Comparison of ENCODE assay signal across 1 cellular context in the genomic region with DNA sequence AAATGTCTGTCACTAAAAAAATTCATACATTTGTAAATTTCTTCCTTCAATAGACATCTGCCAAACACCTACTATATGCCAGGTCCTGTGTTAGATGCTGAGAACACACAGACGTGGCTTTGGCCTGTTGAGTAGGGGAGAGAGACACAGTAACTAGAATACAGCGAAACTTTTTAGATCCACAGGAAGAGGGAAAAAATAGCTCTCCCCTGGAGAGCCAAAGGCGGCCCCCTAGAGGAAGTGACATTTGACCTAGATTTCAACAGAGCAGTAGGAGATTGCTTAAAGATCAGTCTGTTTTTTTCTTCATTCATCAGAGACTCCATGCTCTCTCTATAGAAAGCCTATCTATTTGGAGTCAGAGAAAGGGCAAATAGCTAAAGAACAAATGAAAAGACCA.
TF ChIP-seq lines count a peak whose summit lies in the region.

No MANE protein-coding gene starts in this region.

TF ChIP-seq in GM23338, 12 proteins besides CTCF, POLR2A, EP300 and RAD21 (continued from another document):
- TF ChIP-seq, protein P1, sequence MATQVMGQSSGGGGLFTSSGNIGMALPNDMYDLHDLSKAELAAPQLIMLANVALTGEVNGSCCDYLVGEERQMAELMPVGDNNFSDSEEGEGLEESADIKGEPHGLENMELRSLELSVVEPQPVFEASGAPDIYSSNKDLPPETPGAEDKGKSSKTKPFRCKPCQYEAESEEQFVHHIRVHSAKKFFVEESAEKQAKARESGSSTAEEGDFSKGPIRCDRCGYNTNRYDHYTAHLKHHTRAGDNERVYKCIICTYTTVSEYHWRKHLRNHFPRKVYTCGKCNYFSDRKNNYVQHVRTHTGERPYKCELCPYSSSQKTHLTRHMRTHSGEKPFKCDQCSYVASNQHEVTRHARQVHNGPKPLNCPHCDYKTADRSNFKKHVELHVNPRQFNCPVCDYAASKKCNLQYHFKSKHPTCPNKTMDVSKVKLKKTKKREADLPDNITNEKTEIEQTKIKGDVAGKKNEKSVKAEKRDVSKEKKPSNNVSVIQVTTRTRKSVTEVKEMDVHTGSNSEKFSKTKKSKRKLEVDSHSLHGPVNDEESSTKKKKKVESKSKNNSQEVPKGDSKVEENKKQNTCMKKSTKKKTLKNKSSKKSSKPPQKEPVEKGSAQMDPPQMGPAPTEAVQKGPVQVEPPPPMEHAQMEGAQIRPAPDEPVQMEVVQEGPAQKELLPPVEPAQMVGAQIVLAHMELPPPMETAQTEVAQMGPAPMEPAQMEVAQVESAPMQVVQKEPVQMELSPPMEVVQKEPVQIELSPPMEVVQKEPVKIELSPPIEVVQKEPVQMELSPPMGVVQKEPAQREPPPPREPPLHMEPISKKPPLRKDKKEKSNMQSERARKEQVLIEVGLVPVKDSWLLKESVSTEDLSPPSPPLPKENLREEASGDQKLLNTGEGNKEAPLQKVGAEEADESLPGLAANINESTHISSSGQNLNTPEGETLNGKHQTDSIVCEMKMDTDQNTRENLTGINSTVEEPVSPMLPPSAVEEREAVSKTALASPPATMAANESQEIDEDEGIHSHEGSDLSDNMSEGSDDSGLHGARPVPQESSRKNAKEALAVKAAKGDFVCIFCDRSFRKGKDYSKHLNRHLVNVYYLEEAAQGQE (IDR thresholded peaks at IDR 0.05; ENCODE audit: unreplicated experiment): no peak
- TF ChIP-seq JUNB (IDR thresholded peaks at IDR 0.05; ENCODE audit: unreplicated experiment) (no peak), EZH2 (IDR thresholded peaks at IDR 0.05; ENCODE audit: low read depth, unreplicated experiment) (no peak), STAT1 (IDR thresholded peaks at IDR 0.05; ENCODE audit: unreplicated experiment) (no peak), CREB1 (CRISPR knock-in tag; IDR thresholded peaks at IDR 0.05; ENCODE audit: low read depth) (no peak), POLR2AphosphoS5 (IDR thresholded peaks at IDR 0.05; ENCODE audit: low read depth) (no peak), ZNF114 (CRISPR knock-in tag; IDR thresholded peaks at IDR 0.05) (no peak), EZH2phosphoT487 (IDR thresholded peaks at IDR 0.05; ENCODE audit: unreplicated experiment) (no peak)
- TF ChIP-seq, protein P2, sequence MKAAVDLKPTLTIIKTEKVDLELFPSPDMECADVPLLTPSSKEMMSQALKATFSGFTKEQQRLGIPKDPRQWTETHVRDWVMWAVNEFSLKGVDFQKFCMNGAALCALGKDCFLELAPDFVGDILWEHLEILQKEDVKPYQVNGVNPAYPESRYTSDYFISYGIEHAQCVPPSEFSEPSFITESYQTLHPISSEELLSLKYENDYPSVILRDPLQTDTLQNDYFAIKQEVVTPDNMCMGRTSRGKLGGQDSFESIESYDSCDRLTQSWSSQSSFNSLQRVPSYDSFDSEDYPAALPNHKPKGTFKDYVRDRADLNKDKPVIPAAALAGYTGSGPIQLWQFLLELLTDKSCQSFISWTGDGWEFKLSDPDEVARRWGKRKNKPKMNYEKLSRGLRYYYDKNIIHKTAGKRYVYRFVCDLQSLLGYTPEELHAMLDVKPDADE (IDR thresholded peaks at IDR 0.05): no peak
TF ChIP-seq in GM23338: peak in this region for 0.
